In genomic region chr22:42233879-42234278, GRCh38 we compare ENCODE assay signal across 23 cellular contexts.
"Had no signal": no experiment of that assay in that cellular context is flagged by ENCODE, and none has a peak within 500 bp of the region (broad histone marks: within the 10 kb centered on the region; RNA-seq: fewer than 3 reads in every experiment).

No MANE protein-coding gene starts in this region.

- H3K27me3 Mint-ChIP-seq: naive thymus-derived CD4-positive, alpha-beta T cell; type B pancreatic cell had no signal

- ATAC-seq: gastrocnemius medialis; left cardiac atrium; naive thymus-derived CD4-positive, alpha-beta T cell; right lobe of liver had no signal

- DNase-seq: dermis blood vessel endothelial cell; effector memory CD4-positive, alpha-beta T cell; esophagus squamous epithelium; gastrocnemius medialis; left cardiac atrium; left lung; mesenchymal stem cell; midbrain; naive thymus-derived CD4-positive, alpha-beta T cell; occipital lobe; ovary; posterior cingulate gyrus; right lobe of liver; small intestine; stimulated activated CD4-positive, alpha-beta T cell treated with anti-CD3 and anti-CD28 coated beads, Interleukin-15, amount 100 ng/mL, for 24 hours; stimulated activated CD4-positive, alpha-beta T cell treated with anti-CD3 and anti-CD28 coated beads, Interleukin-2, amount 100 ng/mL, for 48 hours; stimulated activated naive CD4-positive, alpha-beta T cell treated with Interleukin-2 at 50 U/mL for 16 hours; substantia nigra; testis; tibial artery had no signal

- H3K4me1 ChIP-seq: right lobe of liver had no signal

- H3K27ac Mint-ChIP-seq: type B pancreatic cell had no signal

- H3K4me3 ChIP-seq: coronary artery, esophagus squamous epithelium, gastrocnemius medialis, left lung, ovary, right lobe of liver, testis, tibial artery had no signal

- H3K4me3 Mint-ChIP-seq: type B pancreatic cell had no signal

- H3K9me3 ChIP-seq: esophagus squamous epithelium, gastrocnemius medialis, ovary, right lobe of liver, testis had no signal

- H3K27ac ChIP-seq: coronary artery, gastrocnemius medialis, left lung, ovary, right lobe of liver, testis, tibial artery had no signal

- H3K36me3 ChIP-seq: esophagus squamous epithelium, gastrocnemius medialis, left lung, ovary, right lobe of liver, tibial artery had no signal

- FAIRE-seq: endothelial cell of umbilical vein, small intestine had no signal
